Comparison of ENCODE assay signal across 1 cellular context in the genomic region with DNA sequence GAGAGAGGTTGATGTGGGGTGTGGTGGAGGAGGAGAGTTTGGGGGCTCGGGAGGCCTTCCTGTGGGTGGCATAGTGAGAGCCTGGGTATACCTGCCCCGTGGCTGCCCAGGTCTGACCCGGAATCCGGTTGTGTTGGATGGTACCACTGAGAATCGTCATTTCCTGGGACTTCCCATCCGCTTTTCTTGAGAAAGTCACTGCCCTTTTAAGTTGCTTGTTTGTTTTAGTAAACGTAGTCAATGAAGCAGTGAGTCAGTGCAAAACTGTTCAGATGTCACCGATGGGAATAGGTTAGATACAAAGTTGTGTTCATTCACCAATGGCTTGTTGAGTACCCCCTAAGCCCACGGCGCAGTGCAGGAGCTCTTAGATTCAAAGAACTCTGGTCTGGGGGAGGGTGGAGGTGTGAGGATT.
TF ChIP-seq lines count a peak whose summit lies in the region.

No MANE protein-coding gene starts in this region.

TF ChIP-seq in HEK293T, 16 proteins besides CTCF, POLR2A, EP300 and RAD21 (continued from another document):
- TF ChIP-seq, protein P1, sequence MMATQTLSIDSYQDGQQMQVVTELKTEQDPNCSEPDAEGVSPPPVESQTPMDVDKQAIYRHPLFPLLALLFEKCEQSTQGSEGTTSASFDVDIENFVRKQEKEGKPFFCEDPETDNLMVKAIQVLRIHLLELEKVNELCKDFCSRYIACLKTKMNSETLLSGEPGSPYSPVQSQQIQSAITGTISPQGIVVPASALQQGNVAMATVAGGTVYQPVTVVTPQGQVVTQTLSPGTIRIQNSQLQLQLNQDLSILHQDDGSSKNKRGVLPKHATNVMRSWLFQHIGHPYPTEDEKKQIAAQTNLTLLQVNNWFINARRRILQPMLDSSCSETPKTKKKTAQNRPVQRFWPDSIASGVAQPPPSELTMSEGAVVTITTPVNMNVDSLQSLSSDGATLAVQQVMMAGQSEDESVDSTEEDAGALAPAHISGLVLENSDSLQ (IDR thresholded peaks at IDR 0.05) = no peak
